15 cellular contexts compared by ENCODE assay signal in the genomic region with DNA sequence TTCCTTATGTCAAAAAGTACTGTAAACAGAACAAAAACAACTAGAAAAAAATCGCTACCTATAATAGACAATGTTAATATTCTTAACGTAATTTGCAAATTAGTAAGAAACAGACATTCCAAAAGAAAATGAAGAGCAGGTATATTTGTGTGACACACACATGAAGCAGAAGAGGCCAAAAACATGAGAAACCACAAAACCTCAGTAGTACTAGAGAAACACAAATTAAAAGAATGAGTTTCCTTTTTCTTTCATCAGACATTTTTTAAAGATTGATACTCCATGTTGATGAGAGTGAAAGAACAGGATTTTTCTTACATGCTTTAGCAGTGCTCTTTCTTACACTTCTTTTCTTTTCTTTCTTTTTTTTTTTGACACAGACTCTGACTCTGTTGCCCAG.
"Had no signal": no experiment of that assay in that cellular context is flagged by ENCODE, and none has a peak within 500 bp of the region (broad histone marks: within the 10 kb centered on the region; RNA-seq: fewer than 3 reads in every experiment).

No MANE protein-coding gene starts in this region.

- H3K36me3 ChIP-seq: breast epithelium, lower lobe of right lung, right lobe of liver, stomach, upper lobe of left lung had no signal

- H3K9me3 ChIP-seq: breast epithelium, lower lobe of right lung, right lobe of liver, stomach, testis, upper lobe of left lung had no signal

- H3K27ac Mint-ChIP-seq: endodermal cell had no signal

- H3K4me1 ChIP-seq: breast epithelium had no signal

- H3K27me3 ChIP-seq: breast epithelium, right lobe of liver, stomach, testis, upper lobe of left lung had no signal

- H3K4me2 ChIP-seq: smooth muscle cell had no signal

- H3K4me1 Mint-ChIP-seq: endodermal cell, neural crest cell had no signal

- H3K9me3 Mint-ChIP-seq: endodermal cell, neural crest cell had no signal

- H3K4me3 Mint-ChIP-seq: endodermal cell, neural crest cell had no signal

- DNase-seq: activated CD4-positive, alpha-beta T cell treated with anti-CD3 and anti-CD28 coated beads, Interleukin-2, amount 50 U/mL, for 1 hour; activated CD4-positive, CD25-positive, alpha-beta regulatory T cell; aorta; endodermal cell; left cardiac atrium; lower lobe of right lung; right lobe of liver; stimulated activated CD4-positive, alpha-beta T cell treated with anti-CD3 and anti-CD28 coated beads, Interleukin-4, amount 100 ng/mL, for 4 hours; stimulated activated CD8-positive, alpha-beta memory T cell treated with anti-CD3 and anti-CD28 coated beads, Interleukin-4, amount 100 ng/mL, for 48 hours; stomach; testis; upper lobe of left lung had no signal

- ATAC-seq: left cardiac atrium, lower lobe of right lung, right lobe of liver had no signal

- H3K4me3 ChIP-seq: breast epithelium, lower lobe of right lung, right lobe of liver, smooth muscle cell, stomach, testis, upper lobe of left lung had no signal

- H3K27ac ChIP-seq: breast epithelium, lower lobe of right lung, right lobe of liver, stomach, testis, upper lobe of left lung had no signal
